ENCODE assay signal across 11 cellular contexts in genomic region chr2:195532255-195532627, GRCh38.
DNase-seq lines count a peak whose midpoint lies in the region; ATAC-seq, FAIRE-seq and TF ChIP-seq lines count a peak whose summit lies in the region.
"Had no signal": no experiment of that assay in that cellular context is flagged by ENCODE, and none has a peak within 500 bp of the region (broad histone marks: within the 10 kb centered on the region; RNA-seq: fewer than 3 reads in every experiment).

No MANE protein-coding gene starts in this region.

- TF ChIP-seq CTCF in DOHH2 (IDR thresholded peaks at IDR 0.05; ENCODE audit: low read depth, low read length, poor library complexity, severe bottlenecking) (no peak), keratinocyte (optimal IDR thresholded peaks at IDR 0.05 in 1 of 3, IDR thresholded peaks at IDR 0.05 in 1 of 3, conservative IDR thresholded peaks at IDR 0.05 in 1 of 3; ENCODE audit: extremely low read depth in 1 of 3, insufficient read depth in 2 of 3, low read length in 3 of 3) (no peak), omental fat pad (IDR thresholded peaks at IDR 0.05) (no peak)

- H3F3A ChIP-seq in DOHH2 (ENCODE audit: control insufficient read depth, insufficient read depth) = no peaks in the 10 kb centered on the region

- no peak for ATAC-seq in omental fat pad (ENCODE audit: low FRiP score)
- no peak for ATAC-seq in GM19397 (IDR thresholded peaks at IDR 0.05; ENCODE audit: unreplicated experiment)

- H3K4me3 ChIP-seq in ACC112 (ENCODE audit: low read depth, low read length) (peak overlapping the region; percentile 79), DOHH2 (ENCODE audit: low read length) (no peak overlapping the region), keratinocyte (ENCODE audit: control insufficient read depth in 2 of 3, extremely low read depth in 1 of 3, insufficient read depth in 2 of 3, low read depth in 1 of 3, low read length in 3 of 3) (no peak overlapping the region)
- H3K4me3 ChIP-seq: right lobe of liver had no signal

- H4K20me1 ChIP-seq in DOHH2 (ENCODE audit: control insufficient read depth, insufficient read depth, low read depth, low read length) (no peaks in the 10 kb centered on the region), keratinocyte (ENCODE audit: control insufficient read depth, extremely low read depth, insufficient read depth, low read length) (no peaks in the 10 kb centered on the region)

- peak overlapping the region; percentile 95 for H3K27ac ChIP-seq in ACC112 (ENCODE audit: low read depth, low read length)
- no peak overlapping the region for H3K27ac ChIP-seq in DOHH2 (ENCODE audit: low read depth, low read length)
- H3K27ac ChIP-seq in keratinocyte (ENCODE audit: control insufficient read depth, insufficient read depth, low read length) = no peak overlapping the region
- H3K27ac ChIP-seq: right lobe of liver had no signal

- peak overlapping the region; percentile 96 for H2AFZ ChIP-seq in ACC112 (ENCODE audit: low read length, unreplicated experiment)
- H2AFZ ChIP-seq in keratinocyte (ENCODE audit: control insufficient read depth, low read length) = peak overlapping the region; percentile 0

- H3K4me1 Mint-ChIP-seq in activated CD4-positive, alpha-beta memory T cell treated with anti-CD3 and anti-CD28 coated beads for 36 hours (ENCODE audit: low read depth) = peaks cover 63% of the 10 kb centered on the region

- FAIRE-seq in keratinocyte (lab: Jason Lieb, UNC) = no peak

- peak overlapping the region; percentile 67 for H3K4me2 ChIP-seq in DOHH2 (ENCODE audit: low read length)
- H3K4me2 ChIP-seq in keratinocyte (ENCODE audit: control insufficient read depth, extremely low read depth, insufficient read depth, low read depth, low read length) = peak overlapping the region; percentile 15

- POLR2A ChIA-PET in activated CD4-positive, alpha-beta memory T cell treated with anti-CD3 and anti-CD28 coated beads for 36 hours (lab: Charles Lee) = interaction anchor here (4.6 to 7.2 kb wide), 3 partner anchors 12 to 126 kb away, joined by 47 to 127 read pairs (median 90); partner anchors contain the start of gene SLC39A10

- H3K36me3 ChIP-seq in ACC112 (ENCODE audit: insufficient read depth, low read length) = no peaks in the 10 kb centered on the region
- H3K36me3 ChIP-seq in DOHH2 (ENCODE audit: control insufficient read depth, low read length) = no peaks in the 10 kb centered on the region
- no peaks in the 10 kb centered on the region for H3K36me3 ChIP-seq in keratinocyte (ENCODE audit: control insufficient read depth in 2 of 2, extremely low read depth in 1 of 2, insufficient read depth in 2 of 2, low read length in 2 of 2)
- H3K36me3 ChIP-seq: right lobe of liver had no signal

- H3K9me3 Mint-ChIP-seq in activated CD4-positive, alpha-beta memory T cell treated with anti-CD3 and anti-CD28 coated beads for 36 hours = peaks cover 7% of the 10 kb centered on the region

- H3K27me3 ChIP-seq in ACC112 (ENCODE audit: insufficient read depth, low read length) (no peaks in the 10 kb centered on the region), DOHH2 (ENCODE audit: control insufficient read depth, low read length) (no peaks in the 10 kb centered on the region), keratinocyte (ENCODE audit: control insufficient read depth, extremely low read depth, insufficient read depth, low read length) (no peaks in the 10 kb centered on the region)
- H3K27me3 ChIP-seq: right lobe of liver had no signal

- peak overlapping the region; percentile 79 for H3K4me3 Mint-ChIP-seq in activated CD4-positive, alpha-beta memory T cell treated with anti-CD3 and anti-CD28 coated beads for 36 hours

- H3K27ac Mint-ChIP-seq in activated CD4-positive, alpha-beta memory T cell treated with anti-CD3 and anti-CD28 coated beads for 36 hours = peak overlapping the region; percentile 98

- H3K9me3 ChIP-seq in DOHH2 (ENCODE audit: control insufficient read depth, insufficient read depth, low read length) = no peaks in the 10 kb centered on the region
- H3K9me3 ChIP-seq in keratinocyte (ENCODE audit: control insufficient read depth, low read depth, low read length) = no peaks in the 10 kb centered on the region
- H3K9me3 ChIP-seq: right lobe of liver had no signal

- H3K36me3 Mint-ChIP-seq in activated CD4-positive, alpha-beta memory T cell treated with anti-CD3 and anti-CD28 coated beads for 36 hours = peaks cover 7% of the 10 kb centered on the region

- no peaks in the 10 kb centered on the region for H3K9me2 ChIP-seq in DOHH2 (replicated peaks; ENCODE audit: control insufficient read depth, low read length)

- H3K4me1 ChIP-seq in ACC112 (ENCODE audit: control insufficient read depth, insufficient read depth, low read length, unreplicated experiment) (peaks cover 32% of the 10 kb centered on the region), DOHH2 (ENCODE audit: control insufficient read depth, low read length) (peaks cover 19% of the 10 kb centered on the region), keratinocyte (ENCODE audit: control insufficient read depth, extremely low read depth, insufficient read depth, low read length) (peaks cover 11% of the 10 kb centered on the region)

- H3K9me1 ChIP-seq in keratinocyte (ENCODE audit: control insufficient read depth, extremely low read depth, insufficient read depth, low read length) = no peaks in the 10 kb centered on the region

- H3K9ac ChIP-seq in keratinocyte (ENCODE audit: control insufficient read depth, extremely low read depth, insufficient read depth, low read length) = no peak overlapping the region

- H3K27me3 Mint-ChIP-seq in activated CD4-positive, alpha-beta memory T cell treated with anti-CD3 and anti-CD28 coated beads for 36 hours = no peaks in the 10 kb centered on the region

- DNase-seq in activated CD4-positive, alpha-beta memory T cell treated with anti-CD3 and anti-CD28 coated beads for 36 hours = no peak
- DNase-seq in keratinocyte (ENCODE audit: low read depth, low spot score) (no peak), omental fat pad (ENCODE audit: low spot score) (no peak), GM19238 (ENCODE audit: insufficient read length, low spot score) (no peak), hippocampal formation (lab: John Stamatoyannopoulos, UW) (no peak)
- DNase-seq: activated CD4-positive, CD25-positive, alpha-beta regulatory T cell treated with anti-CD3 and anti-CD28 coated beads, Interleukin-2, amount 50 U/mL, for 72 hours; right lobe of liver; SHP77 had no signal

- no peaks in the 10 kb centered on the region for H3K79me2 ChIP-seq in ACC112 (ENCODE audit: control insufficient read depth, insufficient read depth, low read length, unreplicated experiment)
- no peaks in the 10 kb centered on the region for H3K79me2 ChIP-seq in DOHH2 (ENCODE audit: control insufficient read depth, low read length)
- H3K79me2 ChIP-seq in keratinocyte (ENCODE audit: control insufficient read depth, insufficient read depth, low read length) = no peaks in the 10 kb centered on the region

- dilution Hi-C loops in keratinocyte (cut with MboI; ENCODE audit: extremely low pct_ligation_motif_present, low sequenced_read_pairs) = no loop called here

- CTCF ChIA-PET in activated CD4-positive, alpha-beta memory T cell treated with anti-CD3 and anti-CD28 coated beads for 36 hours (lab: Charles Lee) = interaction anchor here (0.6 to 8.7 kb wide), 11 partner anchors 11 to 540 kb away, joined by 3 to 60 read pairs (median 3); no protein-coding TSS in a partner anchor

- intact Hi-C loops in activated CD4-positive, alpha-beta memory T cell treated with anti-CD3 and anti-CD28 coated beads for 36 hours (cut with micrococcal nuclease) = loop anchor here (2.0 to 10.0 kb wide), 5 partner anchors 171 to 1773 kb away; partner anchors contain the start of gene DNAH7
